15 cellular contexts compared by ENCODE assay signal in genomic region chr19:6790194-6791128, GRCh38. TPM values are rescaled to one million over a fixed set of nuclear protein-coding genes. Genes with fewer than 3 reads are reported as not detected.
DNase-seq lines count a peak whose midpoint lies in the region; ATAC-seq and TF ChIP-seq lines count a peak whose summit lies in the region.
"Had no signal": no experiment of that assay in that cellular context is flagged by ENCODE, and none has a peak within 500 bp of the region (broad histone marks: within the 10 kb centered on the region; RNA-seq: fewer than 3 reads in every experiment).

No MANE protein-coding gene starts in this region.

- peaks cover 70% of the 10 kb centered on the region for H3K4me1 Mint-ChIP-seq in activated naive CD8-positive, alpha-beta T cell (ENCODE audit: low read depth)
- peaks cover 52% of the 10 kb centered on the region for H3K4me1 Mint-ChIP-seq in activated naive CD8-positive, alpha-beta T cell treated with anti-CD3 and anti-CD28 coated beads for 36 hours
- H3K4me1 Mint-ChIP-seq in activated CD8-positive, alpha-beta T cell treated with anti-CD3 and anti-CD28 coated beads, Interleukin-2, amount 10 ng/mL, durations not matched to agents 7 days and 5 days (ENCODE audit: low read depth) = peaks cover 61% of the 10 kb centered on the region
- H3K4me1 Mint-ChIP-seq in stimulated activated effector memory CD8-positive, alpha-beta T cell treated with anti-CD3 and anti-CD28 coated beads, Interleukin-12 subunit alpha, Interleukin-12 subunit beta, amount 100 ng/mL, for 72 hours = peaks cover 63% of the 10 kb centered on the region

- DNase-seq in activated naive CD8-positive, alpha-beta T cell treated with anti-CD3 and anti-CD28 coated beads for 36 hours = no peak
- DNase-seq in activated CD8-positive, alpha-beta T cell treated with anti-CD3 and anti-CD28 coated beads, Interleukin-2, amount 10 ng/mL, durations not matched to agents 7 days and 5 days = no peak
- no peak for DNase-seq in stimulated activated effector memory CD8-positive, alpha-beta T cell treated with anti-CD3 and anti-CD28 coated beads, Interleukin-12 subunit alpha, Interleukin-12 subunit beta, amount 100 ng/mL, for 72 hours (ENCODE audit: low spot score in 2 of 2)
- DNase-seq in PC-9 = no peak
- DNase-seq: activated CD4-positive, alpha-beta memory T cell treated with anti-CD3 and anti-CD28 coated beads for 36 hours; activated T-cell treated with anti-CD3 and anti-CD28 coated beads, Interleukin-2, amount 50 U/mL, for 48 hours; brain microvascular endothelial cell; HCEC 1CT; NCI-H1694; NCI-H774; stimulated activated CD4-positive, alpha-beta T cell treated with anti-CD3 and anti-CD28 coated beads, Interleukin-12 subunit alpha, Interleukin-12 subunit beta, amount 100 ng/mL, for 4 hours; WERI-Rb-1 had no signal

- no peaks in the 10 kb centered on the region for H3K9me2 ChIP-seq in PC-9 (ENCODE audit: insufficient read depth)

- intact Hi-C loops in PC-9 (cut with micrococcal nuclease; ENCODE audit: unreplicated experiment) = no loop called here

- no peaks in the 10 kb centered on the region for H3K27me3 Mint-ChIP-seq in activated naive CD8-positive, alpha-beta T cell
- no peaks in the 10 kb centered on the region for H3K27me3 Mint-ChIP-seq in activated naive CD8-positive, alpha-beta T cell treated with anti-CD3 and anti-CD28 coated beads for 36 hours
- no peaks in the 10 kb centered on the region for H3K27me3 Mint-ChIP-seq in activated CD8-positive, alpha-beta T cell treated with anti-CD3 and anti-CD28 coated beads, Interleukin-2, amount 10 ng/mL, durations not matched to agents 7 days and 5 days (ENCODE audit: low read depth)
- H3K27me3 Mint-ChIP-seq: activated CD4-positive, alpha-beta memory T cell treated with anti-CD3 and anti-CD28 coated beads for 36 hours had no signal

- H3K4me2 ChIP-seq in PC-9 = no peak overlapping the region

- no peaks in the 10 kb centered on the region for H4K20me1 ChIP-seq in PC-9 (ENCODE audit: insufficient read depth)

- H3F3A ChIP-seq in PC-9 (ENCODE audit: insufficient read depth, low read depth) = no peaks in the 10 kb centered on the region

- peaks cover 6% of the 10 kb centered on the region; the same call in 1 of the 2 replicates for H3K4me1 ChIP-seq in PC-9 (replicated peaks; ENCODE audit: insufficient read depth)
- H3K4me1 ChIP-seq: right atrium auricular region had no signal

- H3K9me3 Mint-ChIP-seq in activated naive CD8-positive, alpha-beta T cell (ENCODE audit: low read depth) = no peaks in the 10 kb centered on the region
- peaks cover 9% of the 10 kb centered on the region for H3K9me3 Mint-ChIP-seq in activated naive CD8-positive, alpha-beta T cell treated with anti-CD3 and anti-CD28 coated beads for 36 hours
- H3K9me3 Mint-ChIP-seq in activated CD8-positive, alpha-beta T cell treated with anti-CD3 and anti-CD28 coated beads, Interleukin-2, amount 10 ng/mL, durations not matched to agents 7 days and 5 days (ENCODE audit: insufficient read depth) = peaks cover 4% of the 10 kb centered on the region
- H3K9me3 Mint-ChIP-seq in stimulated activated effector memory CD8-positive, alpha-beta T cell treated with anti-CD3 and anti-CD28 coated beads, Interleukin-12 subunit alpha, Interleukin-12 subunit beta, amount 100 ng/mL, for 72 hours = peaks cover 4% of the 10 kb centered on the region

- TF ChIP-seq CTCF in PC-9 (conservative IDR thresholded peaks at IDR 0.05) = no peak

- no peak overlapping the region for H3K27ac ChIP-seq in PC-9
- H3K27ac ChIP-seq: brain microvascular endothelial cell, right atrium auricular region, WERI-Rb-1 had no signal

- H3K27ac Mint-ChIP-seq in activated naive CD8-positive, alpha-beta T cell = peak overlapping the region; percentile 54
- no peak overlapping the region for H3K27ac Mint-ChIP-seq in activated naive CD8-positive, alpha-beta T cell treated with anti-CD3 and anti-CD28 coated beads for 36 hours
- peak overlapping the region; percentile 72 for H3K27ac Mint-ChIP-seq in activated CD8-positive, alpha-beta T cell treated with anti-CD3 and anti-CD28 coated beads, Interleukin-2, amount 10 ng/mL, durations not matched to agents 7 days and 5 days
- H3K27ac Mint-ChIP-seq in stimulated activated effector memory CD8-positive, alpha-beta T cell treated with anti-CD3 and anti-CD28 coated beads, Interleukin-12 subunit alpha, Interleukin-12 subunit beta, amount 100 ng/mL, for 72 hours = peak overlapping the region; percentile 67
- H3K27ac Mint-ChIP-seq: activated CD4-positive, alpha-beta memory T cell treated with anti-CD3 and anti-CD28 coated beads for 36 hours had no signal

- no peaks in the 10 kb centered on the region for H3K27me3 ChIP-seq in PC-9 (ENCODE audit: insufficient read depth, low read depth)
- H3K27me3 ChIP-seq: brain microvascular endothelial cell, right atrium auricular region had no signal

- no peak overlapping the region for H2AFZ ChIP-seq in PC-9

- POLR2A ChIA-PET in activated CD8-positive, alpha-beta T cell treated with anti-CD3 and anti-CD28 coated beads, Interleukin-2, amount 10 ng/mL, durations not matched to agents 7 days and 5 days (lab: Charles Lee) = interaction anchor here (1.1 to 3.7 kb wide), 3 partner anchors 8 to 17 kb away, joined by 3 to 14 read pairs (median 7); partner anchors contain the start of gene VAV1
- POLR2A ChIA-PET in PC-9 (lab: Charles Lee; ENCODE audit: unreplicated experiment) = no interaction called here

- H3K9me3 ChIP-seq in PC-9 (ENCODE audit: insufficient read depth, low read depth) = no peaks in the 10 kb centered on the region

- no peaks in the 10 kb centered on the region for H3K79me2 ChIP-seq in PC-9 (ENCODE audit: low read depth)

- H3K4me3 ChIP-seq in PC-9 = no peak overlapping the region
- H3K4me3 ChIP-seq: right atrium auricular region had no signal

- BruUV-seq in PC-9 (replicated peaks; lab: Mats Ljungman, UMichigan) = no TSS peak

- peak overlapping the region; percentile 10 for H3K4me3 Mint-ChIP-seq in activated naive CD8-positive, alpha-beta T cell
- H3K4me3 Mint-ChIP-seq in activated naive CD8-positive, alpha-beta T cell treated with anti-CD3 and anti-CD28 coated beads for 36 hours = no peak overlapping the region
- H3K4me3 Mint-ChIP-seq in activated CD8-positive, alpha-beta T cell treated with anti-CD3 and anti-CD28 coated beads, Interleukin-2, amount 10 ng/mL, durations not matched to agents 7 days and 5 days = no peak overlapping the region
- H3K4me3 Mint-ChIP-seq in stimulated activated effector memory CD8-positive, alpha-beta T cell treated with anti-CD3 and anti-CD28 coated beads, Interleukin-12 subunit alpha, Interleukin-12 subunit beta, amount 100 ng/mL, for 72 hours = no peak overlapping the region
- H3K4me3 Mint-ChIP-seq: activated CD4-positive, alpha-beta memory T cell treated with anti-CD3 and anti-CD28 coated beads for 36 hours had no signal

- ATAC-seq in activated CD8-positive, alpha-beta T cell treated with anti-CD3 and anti-CD28 coated beads, Interleukin-2, amount 10 ng/mL, durations not matched to agents 7 days and 5 days = no peak
- ATAC-seq in stimulated activated effector memory CD8-positive, alpha-beta T cell treated with anti-CD3 and anti-CD28 coated beads, Interleukin-12 subunit alpha, Interleukin-12 subunit beta, amount 100 ng/mL, for 72 hours = no peak
- ATAC-seq in GM19023 (IDR thresholded peaks at IDR 0.05; ENCODE audit: unreplicated experiment) = no peak

- CTCF ChIA-PET in activated CD8-positive, alpha-beta T cell treated with anti-CD3 and anti-CD28 coated beads, Interleukin-2, amount 10 ng/mL, durations not matched to agents 7 days and 5 days (lab: Charles Lee) = interaction anchor here (1.2 to 1.8 kb wide), 4 partner anchors 9 to 23 kb away, joined by 3 to 6 read pairs (median 3); no protein-coding TSS in a partner anchor
- CTCF ChIA-PET in PC-9 (lab: Charles Lee) = no interaction called here

- H3K36me3 Mint-ChIP-seq in activated naive CD8-positive, alpha-beta T cell = peaks cover 27% of the 10 kb centered on the region
- H3K36me3 Mint-ChIP-seq in activated naive CD8-positive, alpha-beta T cell treated with anti-CD3 and anti-CD28 coated beads for 36 hours = peaks cover 62% of the 10 kb centered on the region
- peaks cover 75% of the 10 kb centered on the region for H3K36me3 Mint-ChIP-seq in activated CD8-positive, alpha-beta T cell treated with anti-CD3 and anti-CD28 coated beads, Interleukin-2, amount 10 ng/mL, durations not matched to agents 7 days and 5 days (ENCODE audit: low read depth)
- peaks cover 60% of the 10 kb centered on the region for H3K36me3 Mint-ChIP-seq in stimulated activated effector memory CD8-positive, alpha-beta T cell treated with anti-CD3 and anti-CD28 coated beads, Interleukin-12 subunit alpha, Interleukin-12 subunit beta, amount 100 ng/mL, for 72 hours

- no peaks in the 10 kb centered on the region for H3K36me3 ChIP-seq in PC-9 (ENCODE audit: low read depth)
- H3K36me3 ChIP-seq: brain microvascular endothelial cell, right atrium auricular region, WERI-Rb-1 had no signal

RNA-seq across cellular contexts. Expression of gene VAV1, which starts 18.0 kb away (rescaled TPM):
- total RNA-seq in activated naive CD8-positive, alpha-beta T cell treated with anti-CD3 and anti-CD28 coated beads for 36 hours = 10 to 100 TPM; 65.2 to 65.7 TPM
- 100 to 1,000 TPM; 122 to 125 TPM for total RNA-seq in activated CD8-positive, alpha-beta T cell treated with anti-CD3 and anti-CD28 coated beads, Interleukin-2, amount 10 ng/mL, durations not matched to agents 7 days and 5 days
- total RNA-seq in PC-9 (2021) = 7.5 and 8.2 TPM in 2 replicates

RNA-seq across cellular contexts. Expression of gene SH2D3A, which starts 23.2 kb away (rescaled TPM):
- total RNA-seq in activated naive CD8-positive, alpha-beta T cell treated with anti-CD3 and anti-CD28 coated beads for 36 hours = 10 to 100 TPM; 25.7 to 26.1 TPM
- 10 to 100 TPM; 28.2 to 28.5 TPM for total RNA-seq in activated CD8-positive, alpha-beta T cell treated with anti-CD3 and anti-CD28 coated beads, Interleukin-2, amount 10 ng/mL, durations not matched to agents 7 days and 5 days
- total RNA-seq in PC-9 (2021) = 43.3 and 43.4 TPM in 2 replicates
- total RNA-seq: right atrium auricular region had no signal

RNA-seq across cellular contexts. Expression of gene TRIP10, which starts 51.0 kb away (rescaled TPM):
- 10 to 100 TPM; 29.8 to 31.3 TPM for total RNA-seq in activated naive CD8-positive, alpha-beta T cell treated with anti-CD3 and anti-CD28 coated beads for 36 hours
- total RNA-seq in activated CD8-positive, alpha-beta T cell treated with anti-CD3 and anti-CD28 coated beads, Interleukin-2, amount 10 ng/mL, durations not matched to agents 7 days and 5 days = 10 to 100 TPM; 13.9 to 15.2 TPM
- 84.3 and 104 TPM in 2 replicates for total RNA-seq in PC-9 (2021)

RNA-seq across cellular contexts. Expression of gene GPR108, which starts 53.1 kb away (rescaled TPM):
- total RNA-seq in activated naive CD8-positive, alpha-beta T cell treated with anti-CD3 and anti-CD28 coated beads for 36 hours = 10 to 100 TPM; 56.0 to 62.9 TPM
- 10 to 100 TPM; 76.7 to 85.6 TPM for total RNA-seq in activated CD8-positive, alpha-beta T cell treated with anti-CD3 and anti-CD28 coated beads, Interleukin-2, amount 10 ng/mL, durations not matched to agents 7 days and 5 days
- total RNA-seq in PC-9 (2021) = 58.3 and 66.8 TPM in 2 replicates
